24 cellular contexts compared by ENCODE assay signal in the genomic region with DNA sequence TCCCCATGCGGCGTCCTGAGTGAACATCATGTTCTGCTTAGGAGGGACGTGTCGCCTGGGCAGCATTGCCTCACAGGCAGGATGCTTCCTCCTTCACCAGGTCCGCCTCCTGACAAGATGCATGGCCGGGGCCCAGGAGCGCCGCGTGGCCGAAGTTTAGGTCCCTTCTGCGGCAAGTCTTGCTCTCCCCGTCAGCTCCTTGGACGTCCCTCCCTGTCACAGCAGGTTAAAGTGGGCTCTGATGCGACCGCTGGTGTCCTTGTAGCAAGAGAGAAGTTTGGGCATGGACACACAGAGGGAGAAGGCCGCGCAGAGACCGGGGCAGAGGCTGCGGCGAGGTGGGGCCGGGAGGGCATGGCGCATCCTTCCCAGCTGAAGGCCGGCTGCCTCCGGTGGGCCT. TPM values are rescaled to one million over a fixed set of nuclear protein-coding genes. Genes with fewer than 3 reads are reported as not detected.
"Had no signal": no experiment of that assay in that cellular context is flagged by ENCODE, and none has a peak within 500 bp of the region (broad histone marks: within the 10 kb centered on the region; RNA-seq: fewer than 3 reads in every experiment).

No MANE protein-coding gene starts in this region.

- H3K27me3 ChIP-seq: colonic mucosa, foreskin keratinocyte had no signal

- H3K27ac ChIP-seq: colonic mucosa, coronary artery, dorsolateral prefrontal cortex, epithelial cell of prostate, esophagus muscularis mucosa, esophagus squamous epithelium, foreskin keratinocyte, gastrocnemius medialis, gastroesophageal sphincter, heart left ventricle, heart right ventricle had no signal

- H3K4me1 ChIP-seq: colonic mucosa, esophagus squamous epithelium, foreskin keratinocyte, gastrocnemius medialis, heart left ventricle, heart right ventricle had no signal

- H3K36me3 ChIP-seq: colonic mucosa, esophagus muscularis mucosa, esophagus squamous epithelium, gastrocnemius medialis, gastroesophageal sphincter, heart left ventricle, heart right ventricle had no signal

- DNase-seq: colonic mucosa; cortex of kidney; dermis blood vessel endothelial cell; dorsolateral prefrontal cortex; effector CD4-positive, alpha-beta T cell; effector CD8-positive, alpha-beta T cell; effector memory CD4-positive, alpha-beta T cell; effector memory CD8-positive, alpha-beta T cell; endodermal cell; erythroblast; esophagus squamous epithelium; foreskin fibroblast; foreskin keratinocyte; foreskin melanocyte; gastrocnemius medialis; glutamatergic neuron; head of caudate nucleus; heart left ventricle; heart right ventricle had no signal

- H3K4me3 ChIP-seq: colonic mucosa, coronary artery, dorsolateral prefrontal cortex, esophagus muscularis mucosa, esophagus squamous epithelium, gastrocnemius medialis, gastroesophageal sphincter, heart left ventricle, heart right ventricle had no signal

- H3K9me3 ChIP-seq: colonic mucosa, gastrocnemius medialis had no signal

RNA-seq across cellular contexts. Expression of a gene that starts 9.4 kb away (rescaled TPM):
- polyA plus RNA-seq: esophagus, foreskin keratinocyte, heart left ventricle had no signal
